Comparison of ENCODE assay signal across 1 cellular context in the genomic region with DNA sequence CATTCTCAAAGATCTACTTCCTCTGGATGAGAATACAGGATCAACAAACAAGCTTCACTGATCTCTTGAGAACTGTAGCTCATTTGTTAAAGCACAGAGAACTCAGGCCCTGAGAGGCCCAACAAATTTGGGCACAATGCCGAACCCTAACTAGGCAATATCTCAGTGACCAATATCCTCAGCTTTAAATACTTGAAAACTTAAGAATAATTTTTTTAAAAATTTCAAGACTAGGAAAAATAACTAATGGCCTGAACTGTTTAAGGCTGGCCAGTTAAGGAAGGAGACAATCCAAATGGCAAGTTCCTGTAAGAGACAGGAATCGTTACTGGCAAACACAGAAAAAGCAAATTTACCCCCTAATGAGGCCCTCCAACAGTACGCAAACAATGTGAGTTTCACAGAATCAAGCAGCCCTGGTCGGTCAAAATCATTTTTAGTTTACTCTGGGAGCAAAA.
TF ChIP-seq lines count a peak whose summit lies in the region.

No MANE protein-coding gene starts in this region.

TF ChIP-seq in GM23338, 12 proteins besides CTCF, POLR2A, EP300 and RAD21 (continued from another document):
- TF ChIP-seq, protein P1, sequence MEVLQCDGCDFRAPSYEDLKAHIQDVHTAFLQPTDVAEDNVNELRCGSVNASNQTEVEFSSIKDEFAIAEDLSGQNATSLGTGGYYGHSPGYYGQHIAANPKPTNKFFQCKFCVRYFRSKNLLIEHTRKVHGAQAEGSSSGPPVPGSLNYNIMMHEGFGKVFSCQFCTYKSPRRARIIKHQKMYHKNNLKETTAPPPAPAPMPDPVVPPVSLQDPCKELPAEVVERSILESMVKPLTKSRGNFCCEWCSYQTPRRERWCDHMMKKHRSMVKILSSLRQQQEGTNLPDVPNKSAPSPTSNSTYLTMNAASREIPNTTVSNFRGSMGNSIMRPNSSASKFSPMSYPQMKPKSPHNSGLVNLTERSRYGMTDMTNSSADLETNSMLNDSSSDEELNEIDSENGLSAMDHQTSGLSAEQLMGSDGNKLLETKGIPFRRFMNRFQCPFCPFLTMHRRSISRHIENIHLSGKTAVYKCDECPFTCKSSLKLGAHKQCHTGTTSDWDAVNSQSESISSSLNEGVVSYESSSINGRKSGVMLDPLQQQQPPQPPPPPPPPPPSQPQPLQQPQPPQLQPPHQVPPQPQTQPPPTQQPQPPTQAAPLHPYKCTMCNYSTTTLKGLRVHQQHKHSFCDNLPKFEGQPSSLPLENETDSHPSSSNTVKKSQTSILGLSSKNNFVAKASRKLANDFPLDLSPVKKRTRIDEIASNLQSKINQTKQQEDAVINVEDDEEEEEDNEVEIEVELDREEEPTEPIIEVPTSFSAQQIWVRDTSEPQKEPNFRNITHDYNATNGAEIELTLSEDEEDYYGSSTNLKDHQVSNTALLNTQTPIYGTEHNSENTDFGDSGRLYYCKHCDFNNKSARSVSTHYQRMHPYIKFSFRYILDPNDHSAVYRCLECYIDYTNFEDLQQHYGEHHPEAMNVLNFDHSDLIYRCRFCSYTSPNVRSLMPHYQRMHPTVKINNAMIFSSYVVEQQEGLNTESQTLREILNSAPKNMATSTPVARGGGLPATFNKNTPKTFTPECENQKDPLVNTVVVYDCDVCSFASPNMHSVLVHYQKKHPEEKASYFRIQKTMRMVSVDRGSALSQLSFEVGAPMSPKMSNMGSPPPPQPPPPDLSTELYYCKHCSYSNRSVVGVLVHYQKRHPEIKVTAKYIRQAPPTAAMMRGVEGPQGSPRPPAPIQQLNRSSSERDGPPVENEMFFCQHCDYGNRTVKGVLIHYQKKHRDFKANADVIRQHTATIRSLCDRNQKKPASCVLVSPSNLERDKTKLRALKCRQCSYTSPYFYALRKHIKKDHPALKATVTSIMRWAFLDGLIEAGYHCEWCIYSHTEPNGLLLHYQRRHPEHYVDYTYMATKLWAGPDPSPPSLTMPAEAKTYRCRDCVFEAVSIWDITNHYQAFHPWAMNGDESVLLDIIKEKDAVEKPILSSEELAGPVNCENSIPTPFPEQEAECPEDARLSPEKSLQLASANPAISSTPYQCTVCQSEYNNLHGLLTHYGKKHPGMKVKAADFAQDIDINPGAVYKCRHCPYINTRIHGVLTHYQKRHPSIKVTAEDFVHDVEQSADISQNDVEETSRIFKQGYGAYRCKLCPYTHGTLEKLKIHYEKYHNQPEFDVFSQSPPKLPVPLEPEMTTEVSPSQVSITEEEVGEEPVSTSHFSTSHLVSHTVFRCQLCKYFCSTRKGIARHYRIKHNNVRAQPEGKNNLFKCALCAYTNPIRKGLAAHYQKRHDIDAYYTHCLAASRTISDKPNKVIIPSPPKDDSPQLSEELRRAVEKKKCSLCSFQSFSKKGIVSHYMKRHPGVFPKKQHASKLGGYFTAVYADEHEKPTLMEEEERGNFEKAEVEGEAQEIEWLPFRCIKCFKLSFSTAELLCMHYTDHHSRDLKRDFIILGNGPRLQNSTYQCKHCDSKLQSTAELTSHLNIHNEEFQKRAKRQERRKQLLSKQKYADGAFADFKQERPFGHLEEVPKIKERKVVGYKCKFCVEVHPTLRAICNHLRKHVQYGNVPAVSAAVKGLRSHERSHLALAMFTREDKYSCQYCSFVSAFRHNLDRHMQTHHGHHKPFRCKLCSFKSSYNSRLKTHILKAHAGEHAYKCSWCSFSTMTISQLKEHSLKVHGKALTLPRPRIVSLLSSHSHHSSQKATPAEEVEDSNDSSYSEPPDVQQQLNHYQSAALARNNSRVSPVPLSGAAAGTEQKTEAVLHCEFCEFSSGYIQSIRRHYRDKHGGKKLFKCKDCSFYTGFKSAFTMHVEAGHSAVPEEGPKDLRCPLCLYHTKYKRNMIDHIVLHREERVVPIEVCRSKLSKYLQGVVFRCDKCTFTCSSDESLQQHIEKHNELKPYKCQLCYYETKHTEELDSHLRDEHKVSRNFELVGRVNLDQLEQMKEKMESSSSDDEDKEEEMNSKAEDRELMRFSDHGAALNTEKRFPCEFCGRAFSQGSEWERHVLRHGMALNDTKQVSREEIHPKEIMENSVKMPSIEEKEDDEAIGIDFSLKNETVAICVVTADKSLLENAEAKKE (CRISPR knock-in tag; IDR thresholded peaks at IDR 0.05): no peak
- TF ChIP-seq, protein P2, sequence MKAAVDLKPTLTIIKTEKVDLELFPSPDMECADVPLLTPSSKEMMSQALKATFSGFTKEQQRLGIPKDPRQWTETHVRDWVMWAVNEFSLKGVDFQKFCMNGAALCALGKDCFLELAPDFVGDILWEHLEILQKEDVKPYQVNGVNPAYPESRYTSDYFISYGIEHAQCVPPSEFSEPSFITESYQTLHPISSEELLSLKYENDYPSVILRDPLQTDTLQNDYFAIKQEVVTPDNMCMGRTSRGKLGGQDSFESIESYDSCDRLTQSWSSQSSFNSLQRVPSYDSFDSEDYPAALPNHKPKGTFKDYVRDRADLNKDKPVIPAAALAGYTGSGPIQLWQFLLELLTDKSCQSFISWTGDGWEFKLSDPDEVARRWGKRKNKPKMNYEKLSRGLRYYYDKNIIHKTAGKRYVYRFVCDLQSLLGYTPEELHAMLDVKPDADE (IDR thresholded peaks at IDR 0.05): no peak
TF ChIP-seq in GM23338: peak in this region for 0.
